10 cellular contexts compared by ENCODE assay signal in the genomic region with DNA sequence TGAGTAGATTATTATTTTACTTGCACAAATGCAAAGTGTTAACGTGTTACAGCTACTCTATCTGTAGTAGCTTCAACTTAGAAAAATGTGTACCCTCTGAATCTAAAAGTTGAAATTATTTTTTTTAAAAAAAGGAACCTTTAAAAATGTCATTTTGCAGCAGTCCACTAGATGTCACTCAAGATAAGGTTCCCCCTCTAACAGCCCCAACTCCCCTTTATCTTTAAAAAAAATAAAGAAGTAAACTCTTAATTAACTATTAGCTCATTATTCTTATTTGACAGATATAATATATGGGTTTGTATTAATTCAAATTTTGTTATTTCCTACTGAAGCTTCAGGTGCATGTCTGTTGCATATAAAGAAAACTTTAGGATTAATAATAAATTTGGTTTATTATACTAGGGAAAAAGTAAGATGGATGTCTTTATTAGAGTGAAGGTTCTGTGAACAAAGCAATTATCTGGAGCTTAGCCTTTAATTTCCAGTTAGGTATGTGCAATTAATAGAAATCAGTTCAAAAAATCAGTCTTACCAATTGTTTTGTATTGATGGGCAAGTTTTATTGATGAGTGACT.
A peak's percentile ranks its signal among the peaks of the same experiment; 100 is the strongest.
DNase-seq lines count a peak whose midpoint lies in the region; ATAC-seq, FAIRE-seq and TF ChIP-seq lines count a peak whose summit lies in the region.
"Had no signal": no experiment of that assay in that cellular context is flagged by ENCODE, and none has a peak within 500 bp of the region (broad histone marks: within the 10 kb centered on the region; RNA-seq: fewer than 3 reads in every experiment).

No MANE protein-coding gene starts in this region.

- H3K4me2 ChIP-seq in DND-41 (ENCODE audit: insufficient read depth, low read length): no peak overlapping the region
- no peak overlapping the region for H3K4me2 ChIP-seq in mesenchymal stem cell (ENCODE audit: low read length, poor library complexity, severe bottlenecking)

- no peak for DNase-seq in DND-41
- peak; percentile 5 for DNase-seq in amniotic epithelial cell (ENCODE audit: low read depth)
- peak; percentile 1 for DNase-seq in mesenchymal stem cell
- no peak for DNase-seq in substantia nigra (lab: John Stamatoyannopoulos, UW)
- no peak for DNase-seq in H54 (ENCODE audit: insufficient read length, low spot score)
- DNase-seq in SHP77 treated with DMSO at 0.1 percent for 48 hours (lab: John Stamatoyannopoulos, UW): no peak
- no peak for DNase-seq in NCI-H2227 (lab: John Stamatoyannopoulos, UW; ENCODE audit: unreplicated experiment)
- DNase-seq: activated effector memory CD4-positive, alpha-beta T cell treated with Interleukin-2 at 50 U/mL for 16 hours; NCI-H1436 treated with DMSO at 0.1 percent for 48 hours had no signal

- FAIRE-seq in H54 (lab: Jason Lieb, UNC): no peak

- no peak overlapping the region for H4K8ac ChIP-seq in mesenchymal stem cell (ENCODE audit: low read length)

- no peaks in the 10 kb centered on the region for H3K9me3 ChIP-seq in DND-41 (ENCODE audit: insufficient read depth, low read length, severe bottlenecking)
- H3K9me3 ChIP-seq in mesenchymal stem cell (ENCODE audit: control insufficient read depth, low read length): no peaks in the 10 kb centered on the region

- H2BK5ac ChIP-seq in mesenchymal stem cell (ENCODE audit: low read depth, low read length, poor library complexity, severe bottlenecking): no peak overlapping the region

- no peaks in the 10 kb centered on the region for H4K20me1 ChIP-seq in DND-41 (ENCODE audit: insufficient read depth, low read length)

- no peak for TF ChIP-seq POLR2A in H54 (IDR thresholded peaks at IDR 0.05; ENCODE audit: low read depth, low read length)

- H3K79me1 ChIP-seq in mesenchymal stem cell (replicated peaks; ENCODE audit: low read length, poor library complexity, severe bottlenecking): no peaks in the 10 kb centered on the region

- H3K4me1 ChIP-seq in DND-41 (ENCODE audit: insufficient read depth, low read length) (no peaks in the 10 kb centered on the region), mesenchymal stem cell (ENCODE audit: control insufficient read depth, insufficient read depth, low read depth, low read length) (no peaks in the 10 kb centered on the region)

- WGBS in mesenchymal stem cell: no CpG with 5 or more reads among the region's 1 CpG

- H3K23ac ChIP-seq in mesenchymal stem cell (ENCODE audit: low read length in 2 of 2): no peak overlapping the region

- 0 out of 3 replicates have a peak, but pooled peaks have one; percentile 40 for ATAC-seq in DND-41 (ENCODE audit: insufficient read depth, low read depth)

- H3K18ac ChIP-seq in mesenchymal stem cell (ENCODE audit: low read depth in 1 of 2, low read length in 2 of 2): no peak overlapping the region

- H3K27ac ChIP-seq in DND-41 (ENCODE audit: low read length) (no peak overlapping the region), mesenchymal stem cell (ENCODE audit: low read length, poor library complexity, severe bottlenecking) (no peak overlapping the region), substantia nigra (ENCODE audit: low read depth, low read length, poor library complexity, severe bottlenecking) (no peak overlapping the region)

- H3K4ac ChIP-seq in mesenchymal stem cell (ENCODE audit: low read depth in 1 of 2, low read length in 2 of 2): no peak overlapping the region

- H3K9ac ChIP-seq in DND-41 (ENCODE audit: low read depth, low read length): no peak overlapping the region
- no peak overlapping the region for H3K9ac ChIP-seq in mesenchymal stem cell (ENCODE audit: low read length)

- H3K4me3 ChIP-seq in DND-41 (ENCODE audit: low read depth in 1 of 2, low read length in 2 of 2): no peak overlapping the region
- no peak overlapping the region for H3K4me3 ChIP-seq in mesenchymal stem cell (ENCODE audit: insufficient read depth in 1 of 2, low read depth in 1 of 2, low read length in 2 of 2)

- H2AFZ ChIP-seq in DND-41 (ENCODE audit: low read depth, low read length): no peak overlapping the region
- H2AFZ ChIP-seq in mesenchymal stem cell (ENCODE audit: low read depth, low read length): no peak overlapping the region

- H3K79me2 ChIP-seq in DND-41 (ENCODE audit: insufficient read depth, low read length): no peaks in the 10 kb centered on the region

- no peak overlapping the region for H2AK5ac ChIP-seq in mesenchymal stem cell (ENCODE audit: low read length, severe bottlenecking)

- H2BK12ac ChIP-seq in mesenchymal stem cell (ENCODE audit: low read length in 2 of 2): no peak overlapping the region

- H2BK120ac ChIP-seq in mesenchymal stem cell (ENCODE audit: low read depth, low read length): no peak overlapping the region

- H2BK15ac ChIP-seq in mesenchymal stem cell (ENCODE audit: low read depth, poor library complexity, severe bottlenecking): no peak overlapping the region

- no peak for TF ChIP-seq EP300 in Ishikawa (IDR thresholded peaks at IDR 0.05; ENCODE audit: borderline replicate concordance)

- H3K14ac ChIP-seq in mesenchymal stem cell (ENCODE audit: low read length in 2 of 2): no peak overlapping the region

- TF ChIP-seq RAD21 in Ishikawa (IDR thresholded peaks at IDR 0.05; ENCODE audit: low read depth): peak; percentile 53

- H4K91ac ChIP-seq in mesenchymal stem cell (ENCODE audit: low read length): no peak overlapping the region

- H3K27me3 ChIP-seq in DND-41 (ENCODE audit: insufficient read depth, low read length, poor library complexity) (no peaks in the 10 kb centered on the region), mesenchymal stem cell (ENCODE audit: control insufficient read depth in 1 of 2, insufficient read depth in 1 of 2, low read length in 2 of 2) (no peaks in the 10 kb centered on the region)

- H3K36me3 ChIP-seq in DND-41 (ENCODE audit: insufficient read depth, low read length) (no peaks in the 10 kb centered on the region), mesenchymal stem cell (ENCODE audit: control insufficient read depth in 1 of 2, insufficient read depth in 2 of 2, low read depth in 1 of 2, low read length in 2 of 2) (no peaks in the 10 kb centered on the region)

- peak; percentile 61 for TF ChIP-seq CTCF in DND-41 (IDR thresholded peaks at IDR 0.05; ENCODE audit: borderline replicate concordance, extremely low read depth, low read length, poor library complexity, severe bottlenecking)

TF ChIP-seq in Ishikawa, 13 proteins besides CTCF, POLR2A, EP300 and RAD21:
- TF ChIP-seq USF1 (IDR thresholded peaks at IDR 0.05) (no peak), CREB1 (IDR thresholded peaks at IDR 0.05; ENCODE audit: low read depth) (no peak), TEAD4 (IDR thresholded peaks at IDR 0.05) (no peak), NFIC (IDR thresholded peaks at IDR 0.05) (no peak), EGR1 (IDR thresholded peaks at IDR 0.05) (no peak), ZBTB7A (IDR thresholded peaks at IDR 0.05; ENCODE audit: low read depth) (no peak), YY1 (IDR thresholded peaks at IDR 0.05; ENCODE audit: low read depth) (no peak), CEBPB (IDR thresholded peaks at IDR 0.05) (no peak), TCF12 (IDR thresholded peaks at IDR 0.05; ENCODE audit: low read depth) (no peak), FOXM1 (IDR thresholded peaks at IDR 0.05; ENCODE audit: borderline replicate concordance, low read depth) (no peak), TAF1 (IDR thresholded peaks at IDR 0.05; ENCODE audit: low read depth) (no peak)
- TF ChIP-seq, protein P1, sequence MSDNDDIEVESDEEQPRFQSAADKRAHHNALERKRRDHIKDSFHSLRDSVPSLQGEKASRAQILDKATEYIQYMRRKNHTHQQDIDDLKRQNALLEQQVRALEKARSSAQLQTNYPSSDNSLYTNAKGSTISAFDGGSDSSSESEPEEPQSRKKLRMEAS (IDR thresholded peaks at IDR 0.05): no peak
- TF ChIP-seq, protein P2, sequence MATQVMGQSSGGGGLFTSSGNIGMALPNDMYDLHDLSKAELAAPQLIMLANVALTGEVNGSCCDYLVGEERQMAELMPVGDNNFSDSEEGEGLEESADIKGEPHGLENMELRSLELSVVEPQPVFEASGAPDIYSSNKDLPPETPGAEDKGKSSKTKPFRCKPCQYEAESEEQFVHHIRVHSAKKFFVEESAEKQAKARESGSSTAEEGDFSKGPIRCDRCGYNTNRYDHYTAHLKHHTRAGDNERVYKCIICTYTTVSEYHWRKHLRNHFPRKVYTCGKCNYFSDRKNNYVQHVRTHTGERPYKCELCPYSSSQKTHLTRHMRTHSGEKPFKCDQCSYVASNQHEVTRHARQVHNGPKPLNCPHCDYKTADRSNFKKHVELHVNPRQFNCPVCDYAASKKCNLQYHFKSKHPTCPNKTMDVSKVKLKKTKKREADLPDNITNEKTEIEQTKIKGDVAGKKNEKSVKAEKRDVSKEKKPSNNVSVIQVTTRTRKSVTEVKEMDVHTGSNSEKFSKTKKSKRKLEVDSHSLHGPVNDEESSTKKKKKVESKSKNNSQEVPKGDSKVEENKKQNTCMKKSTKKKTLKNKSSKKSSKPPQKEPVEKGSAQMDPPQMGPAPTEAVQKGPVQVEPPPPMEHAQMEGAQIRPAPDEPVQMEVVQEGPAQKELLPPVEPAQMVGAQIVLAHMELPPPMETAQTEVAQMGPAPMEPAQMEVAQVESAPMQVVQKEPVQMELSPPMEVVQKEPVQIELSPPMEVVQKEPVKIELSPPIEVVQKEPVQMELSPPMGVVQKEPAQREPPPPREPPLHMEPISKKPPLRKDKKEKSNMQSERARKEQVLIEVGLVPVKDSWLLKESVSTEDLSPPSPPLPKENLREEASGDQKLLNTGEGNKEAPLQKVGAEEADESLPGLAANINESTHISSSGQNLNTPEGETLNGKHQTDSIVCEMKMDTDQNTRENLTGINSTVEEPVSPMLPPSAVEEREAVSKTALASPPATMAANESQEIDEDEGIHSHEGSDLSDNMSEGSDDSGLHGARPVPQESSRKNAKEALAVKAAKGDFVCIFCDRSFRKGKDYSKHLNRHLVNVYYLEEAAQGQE (IDR thresholded peaks at IDR 0.05; ENCODE audit: low read depth): no peak

Comparison
In these comparisons a context has a peak if more than half of its experiments do, and no peak if none do; other contexts are left out.
1. DNase-seq: peak in amniotic epithelial cell (single experiment) and mesenchymal stem cell (single experiment); none in DND-41 (single experiment), substantia nigra (0 of 49), H54 (single experiment), SHP77 treated with DMSO at 0.1 percent for 48 hours (single experiment) and NCI-H2227 (single experiment).